ENCODE assay signal across 8 cellular contexts in genomic region chr1:17440074-17440826, GRCh38. TPM values are rescaled to one million over a fixed set of nuclear protein-coding genes. Genes with fewer than 3 reads are reported as not detected.
DNase-seq lines count a peak whose midpoint lies in the region; ATAC-seq and TF ChIP-seq lines count a peak whose summit lies in the region.

No MANE protein-coding gene starts in this region.

- no peaks in the 10 kb centered on the region for H3K27me3 Mint-ChIP-seq in activated T-helper 2 cell treated with anti-CD3 and anti-CD28 coated beads, Interferon-gamma antibody, Interleukin-2, Interleukin-4, amounts not matched to agents 10 μg/mL and 5 μg/mL and 100 μg/mL, durations not matched to agents 14 hours and 24 hours and 36 hours (ENCODE audit: low read depth)

- 0 out of 4 replicates have a peak, but pooled peaks of 1 of the 2 experiments have one; percentile 3 for TF ChIP-seq EP300 in SK-N-SH (IDR thresholded peaks at IDR 0.05; ENCODE audit: borderline replicate concordance in 1 of 2, low read depth in 1 of 2, low read length in 1 of 2)
- TF ChIP-seq EP300 in stomach (IDR thresholded peaks at IDR 0.05), result no peak

- H3K9me3 Mint-ChIP-seq in activated T-helper 2 cell treated with anti-CD3 and anti-CD28 coated beads, Interferon-gamma antibody, Interleukin-2, Interleukin-4, amounts not matched to agents 10 μg/mL and 5 μg/mL and 100 μg/mL, durations not matched to agents 14 hours and 24 hours and 36 hours, result no peaks in the 10 kb centered on the region

- no peaks in the 10 kb centered on the region for H3K9me2 ChIP-seq in SK-N-SH

- TF ChIP-seq POLR2A in stomach (IDR thresholded peaks at IDR 0.05), result no peak

- H3K27ac ChIP-seq in SK-N-SH (ENCODE audit: low read depth in 2 of 2, low read length in 1 of 2) (peak overlapping the region; percentile 69 to 83), stomach (peak overlapping the region; percentile 66 to 98 (median 68))

- H3K27me3 ChIP-seq in SK-N-SH (ENCODE audit: insufficient read depth) (no peaks in the 10 kb centered on the region), stomach (no peaks in the 10 kb centered on the region)

- H3K9ac ChIP-seq in SK-N-SH, result peak overlapping the region; percentile 98

- intact Hi-C loops in activated T-helper 2 cell treated with anti-CD3 and anti-CD28 coated beads, Interferon-gamma antibody, Interleukin-2, Interleukin-4, amounts not matched to agents 10 μg/mL and 5 μg/mL and 100 μg/mL, durations not matched to agents 14 hours and 24 hours and 36 hours (cut with micrococcal nuclease), result no loop called here
- intact Hi-C loops in stomach (cut with DNase I; ENCODE audit: low total_unique reads), result no loop called here

- TF ChIP-seq CTCF in SK-N-SH (IDR thresholded peaks at IDR 0.05), result no peak
- no peak for TF ChIP-seq CTCF in stomach (IDR thresholded peaks at IDR 0.05)

- peaks cover 34% of the 10 kb centered on the region for H3F3A ChIP-seq in SK-N-SH (replicated peaks; ENCODE audit: insufficient read depth)

- TF ChIP-seq RAD21 in SK-N-SH (IDR thresholded peaks at IDR 0.05; ENCODE audit: low read length), result no peak

- peak overlapping the region; percentile 39 for H3K27ac Mint-ChIP-seq in activated T-helper 2 cell treated with anti-CD3 and anti-CD28 coated beads, Interferon-gamma antibody, Interleukin-2, Interleukin-4, amounts not matched to agents 10 μg/mL and 5 μg/mL and 100 μg/mL, durations not matched to agents 14 hours and 24 hours and 36 hours

- no peak for ATAC-seq in SK-N-SH treated with all-trans-retinoic acid at 6 μM for 48 hours
- no peak for ATAC-seq in HG02642 (IDR thresholded peaks at IDR 0.05; ENCODE audit: poor library complexity, unreplicated experiment)

- H3K4me3 ChIP-seq in SK-N-SH (ENCODE audit: low read depth in 2 of 2, low read length in 1 of 2) (peak overlapping the region; percentile 55 to 99), iPS-18c (ENCODE audit: insufficient read depth, low read depth, low read length) (peak overlapping the region; percentile 53), stomach (peak overlapping the region; percentile 74 to 86 (median 80))

- CTCF ChIA-PET in SK-N-SH (lab: Yijun Ruan, JAX), result interaction anchor here (0.6 to 5.7 kb wide), 15 partner anchors 10 to 167 kb away, joined by 3 to 35 read pairs (median 5); no protein-coding TSS in a partner anchor

- peaks cover 28% of the 10 kb centered on the region for H3K36me3 Mint-ChIP-seq in activated T-helper 2 cell treated with anti-CD3 and anti-CD28 coated beads, Interferon-gamma antibody, Interleukin-2, Interleukin-4, amounts not matched to agents 10 μg/mL and 5 μg/mL and 100 μg/mL, durations not matched to agents 14 hours and 24 hours and 36 hours (ENCODE audit: low read depth)

- H2AFZ ChIP-seq in SK-N-SH (ENCODE audit: low read depth), result peak overlapping the region; percentile 97

- POLR2A ChIA-PET in SK-N-SH (lab: Yijun Ruan, JAX), result interaction anchor here (0.5 kb wide), 1 partner anchor 30 kb away, joined by 4 read pairs; no protein-coding TSS in a partner anchor

- H3K36me3 ChIP-seq in SK-N-SH (replicated peaks in 1 of 2; ENCODE audit: control insufficient read depth in 1 of 2, insufficient read depth in 2 of 2, low read length in 1 of 2) (peaks cover 3 to 6% of the 10 kb centered on the region in 2 experiments), stomach (peaks cover 0 to 5% (median 1%) of the 10 kb centered on the region in 4 donors)

- H3K4me2 ChIP-seq in SK-N-SH, result peak overlapping the region; percentile 96

- 67% methylated on average over 18 of the region's 18 CpGs for WGBS in SK-N-SH (ENCODE audit: low lambda C conversion rate)
- 58 to 68% (median 62%) methylated on average over 18 of the region's 18 CpGs for WGBS in stomach, 5 donors

- H3K9me3 ChIP-seq in SK-N-SH (no peaks in the 10 kb centered on the region), iPS-18c (ENCODE audit: control insufficient read depth, insufficient read depth, low read length) (no peaks in the 10 kb centered on the region), stomach (no peaks in the 10 kb centered on the region)

- peaks cover 35% of the 10 kb centered on the region for H3K4me1 Mint-ChIP-seq in activated T-helper 2 cell treated with anti-CD3 and anti-CD28 coated beads, Interferon-gamma antibody, Interleukin-2, Interleukin-4, amounts not matched to agents 10 μg/mL and 5 μg/mL and 100 μg/mL, durations not matched to agents 14 hours and 24 hours and 36 hours (ENCODE audit: low read depth)

- H4K20me1 ChIP-seq in SK-N-SH (ENCODE audit: insufficient read depth), result peaks cover 17% of the 10 kb centered on the region

- peak overlapping the region; percentile 78 for H3K4me3 Mint-ChIP-seq in activated T-helper 2 cell treated with anti-CD3 and anti-CD28 coated beads, Interferon-gamma antibody, Interleukin-2, Interleukin-4, amounts not matched to agents 10 μg/mL and 5 μg/mL and 100 μg/mL, durations not matched to agents 14 hours and 24 hours and 36 hours (ENCODE audit: low read depth)

- H3K79me2 ChIP-seq in SK-N-SH (ENCODE audit: insufficient read depth), result peaks cover 42% of the 10 kb centered on the region

- H3K4me1 ChIP-seq in SK-N-SH (ENCODE audit: control insufficient read depth in 1 of 2, insufficient read depth in 2 of 2, low read depth in 1 of 2, low read length in 1 of 2), result peaks cover 24 to 48% of the 10 kb centered on the region in 2 experiments
- peaks cover 12 to 42% (median 33%) of the 10 kb centered on the region in 4 donors for H3K4me1 ChIP-seq in stomach

- no peak for DNase-seq in SK-N-SH
- no peak for DNase-seq in activated T-helper 2 cell treated with anti-CD3 and anti-CD28 coated beads, Interferon-gamma antibody, Interleukin-2, Interleukin-4, amounts not matched to agents 10 μg/mL and 5 μg/mL and 100 μg/mL, durations not matched to agents 14 hours and 24 hours and 36 hours (ENCODE audit: low spot score)
- DNase-seq in stomach, result no peak
- DNase-seq in DMS53 (lab: John Stamatoyannopoulos, UW), result no peak
- DNase-seq in glomerular visceral epithelial cell (ENCODE audit: extremely low spot score), result no peak

TF ChIP-seq in SK-N-SH, 30 proteins besides CTCF, POLR2A, EP300 and RAD21 (continues in another document):
- no peak for TF ChIP-seq TAF1 (IDR thresholded peaks at IDR 0.05; ENCODE audit: borderline replicate concordance, low read depth, low read length)
- no peak for TF ChIP-seq EZH2phosphoT487 (IDR thresholded peaks at IDR 0.05; ENCODE audit: borderline replicate concordance, low read depth)
- TF ChIP-seq, protein P1, sequence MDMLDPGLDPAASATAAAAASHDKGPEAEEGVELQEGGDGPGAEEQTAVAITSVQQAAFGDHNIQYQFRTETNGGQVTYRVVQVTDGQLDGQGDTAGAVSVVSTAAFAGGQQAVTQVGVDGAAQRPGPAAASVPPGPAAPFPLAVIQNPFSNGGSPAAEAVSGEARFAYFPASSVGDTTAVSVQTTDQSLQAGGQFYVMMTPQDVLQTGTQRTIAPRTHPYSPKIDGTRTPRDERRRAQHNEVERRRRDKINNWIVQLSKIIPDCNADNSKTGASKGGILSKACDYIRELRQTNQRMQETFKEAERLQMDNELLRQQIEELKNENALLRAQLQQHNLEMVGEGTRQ (IDR thresholded peaks at IDR 0.05; ENCODE audit: borderline replicate concordance, low read depth, low read length), result no peak
- TF ChIP-seq NFIC (IDR thresholded peaks at IDR 0.05; ENCODE audit: borderline replicate concordance), result no peak
- TF ChIP-seq RXRA (IDR thresholded peaks at IDR 0.05; ENCODE audit: borderline replicate concordance, low read depth), result no peak
- TF ChIP-seq FOXM1 (IDR thresholded peaks at IDR 0.05; ENCODE audit: low read depth), result no peak
- no peak for TF ChIP-seq FOXJ3 (CRISPR knock-in tag; IDR thresholded peaks at IDR 0.05)
- no peak for TF ChIP-seq MEF2A (IDR thresholded peaks at IDR 0.05; ENCODE audit: borderline replicate concordance, low read depth)
- TF ChIP-seq, protein P2, sequence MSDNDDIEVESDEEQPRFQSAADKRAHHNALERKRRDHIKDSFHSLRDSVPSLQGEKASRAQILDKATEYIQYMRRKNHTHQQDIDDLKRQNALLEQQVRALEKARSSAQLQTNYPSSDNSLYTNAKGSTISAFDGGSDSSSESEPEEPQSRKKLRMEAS (IDR thresholded peaks at IDR 0.05; ENCODE audit: low read depth), result no peak
- no peak for TF ChIP-seq NRF1 (IDR thresholded peaks at IDR 0.05; ENCODE audit: low read depth, low read length)

TF ChIP-seq in SK-N-SH treated with all-trans-retinoic acid at 6 μM for 48 hours, 23 proteins besides CTCF, POLR2A, EP300 and RAD21:
- TF ChIP-seq ZNF8 (CRISPR knock-in tag; IDR thresholded peaks at IDR 0.05) (no peak), ZC3H10 (CRISPR knock-in tag; IDR thresholded peaks at IDR 0.05) (no peak), ZNF70 (CRISPR knock-in tag; IDR thresholded peaks at IDR 0.05) (no peak)

RNA-seq across cellular contexts. Expression of gene RCC2, which starts 0.8 kb away (rescaled TPM):
- polyA plus RNA-seq in SK-N-SH (2012; rRNA removed) (48.2 and 53.8 TPM in 2 replicates), stomach (10 to 100 TPM; 16.0 to 29.1 (median 22.9) TPM)
- polyA plus RNA-seq in SK-N-SH (2012; cell fraction: cytosol; rRNA removed), result 33.7 and 41.4 TPM in 2 replicates
- polyA plus RNA-seq in SK-N-SH (2012; cell fraction: nucleus; rRNA removed), result 101 and 121 TPM in 2 replicates
- 202 and 203 TPM in 2 replicates for total RNA-seq in activated T-helper 2 cell treated with anti-CD3 and anti-CD28 coated beads, Interferon-gamma antibody, Interleukin-2, Interleukin-4, amounts not matched to agents 10 μg/mL and 5 μg/mL and 100 μg/mL, durations not matched to agents 14 hours and 24 hours and 36 hours
- 10 to 100 TPM; 15.8 to 73.6 (median 35.4) TPM for total RNA-seq in stomach
